Comparison of ENCODE assay signal across 1 cellular context in genomic region chr19:45346449-45346848, GRCh38.
TF ChIP-seq lines count a peak whose summit lies in the region.

No MANE protein-coding gene starts in this region.

TF ChIP-seq in HepG2, 621 proteins besides CTCF, POLR2A, EP300 and RAD21 (continues in another document):
- no peak for TF ChIP-seq DNMT1 (CRISPR knock-in tag; IDR thresholded peaks at IDR 0.05)
- TF ChIP-seq, protein P1, sequence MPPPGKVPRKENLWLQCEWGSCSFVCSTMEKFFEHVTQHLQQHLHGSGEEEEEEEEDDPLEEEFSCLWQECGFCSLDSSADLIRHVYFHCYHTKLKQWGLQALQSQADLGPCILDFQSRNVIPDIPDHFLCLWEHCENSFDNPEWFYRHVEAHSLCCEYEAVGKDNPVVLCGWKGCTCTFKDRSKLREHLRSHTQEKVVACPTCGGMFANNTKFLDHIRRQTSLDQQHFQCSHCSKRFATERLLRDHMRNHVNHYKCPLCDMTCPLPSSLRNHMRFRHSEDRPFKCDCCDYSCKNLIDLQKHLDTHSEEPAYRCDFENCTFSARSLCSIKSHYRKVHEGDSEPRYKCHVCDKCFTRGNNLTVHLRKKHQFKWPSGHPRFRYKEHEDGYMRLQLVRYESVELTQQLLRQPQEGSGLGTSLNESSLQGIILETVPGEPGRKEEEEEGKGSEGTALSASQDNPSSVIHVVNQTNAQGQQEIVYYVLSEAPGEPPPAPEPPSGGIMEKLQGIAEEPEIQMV (CRISPR knock-in tag; IDR thresholded peaks at IDR 0.05; ENCODE audit: low read depth) = no peak
- no peak for TF ChIP-seq ZNF816 (CRISPR knock-in tag; IDR thresholded peaks at IDR 0.05; ENCODE audit: borderline replicate concordance)
- TF ChIP-seq ATRX (CRISPR knock-in tag; IDR thresholded peaks at IDR 0.05; ENCODE audit: borderline replicate concordance) = no peak
- TF ChIP-seq FOXC1 (CRISPR knock-in tag; IDR thresholded peaks at IDR 0.05; ENCODE audit: borderline replicate concordance) = peak; percentile 51; the same call in 1 of the 2 replicates
- no peak for TF ChIP-seq CBX1 (IDR thresholded peaks at IDR 0.05; ENCODE audit: low read depth)
- TF ChIP-seq MYC (CRISPR knock-in tag; IDR thresholded peaks at IDR 0.05; ENCODE audit: borderline replicate concordance) = peak; percentile 20; the same call in 1 of the 2 replicates
- no peak for TF ChIP-seq SMYD3 (CRISPR knock-in tag; IDR thresholded peaks at IDR 0.05)
- TF ChIP-seq, protein P2, sequence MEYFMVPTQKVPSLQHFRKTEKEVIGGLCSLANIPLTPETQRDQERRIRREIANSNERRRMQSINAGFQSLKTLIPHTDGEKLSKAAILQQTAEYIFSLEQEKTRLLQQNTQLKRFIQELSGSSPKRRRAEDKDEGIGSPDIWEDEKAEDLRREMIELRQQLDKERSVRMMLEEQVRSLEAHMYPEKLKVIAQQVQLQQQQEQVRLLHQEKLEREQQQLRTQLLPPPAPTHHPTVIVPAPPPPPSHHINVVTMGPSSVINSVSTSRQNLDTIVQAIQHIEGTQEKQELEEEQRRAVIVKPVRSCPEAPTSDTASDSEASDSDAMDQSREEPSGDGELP (IDR thresholded peaks at IDR 0.05; ENCODE audit: borderline replicate concordance, low read depth) = peak; percentile 69; the same call in 1 of the 2 replicates
- TF ChIP-seq FOXO1 (CRISPR knock-in tag; IDR thresholded peaks at IDR 0.05) = no peak
- no peak for TF ChIP-seq ZNF878 (CRISPR knock-in tag; IDR thresholded peaks at IDR 0.05)
- peak; percentile 61; the same call in 1 of the 2 replicates for TF ChIP-seq AKAP8 (CRISPR knock-in tag; IDR thresholded peaks at IDR 0.05)
- no peak for TF ChIP-seq PHF20 (CRISPR knock-in tag; IDR thresholded peaks at IDR 0.05)
- peak; percentile 40; the same call in 1 of the 2 replicates for TF ChIP-seq GABPB1 (CRISPR knock-in tag; IDR thresholded peaks at IDR 0.05)
- peak; percentile 30; the same call in 1 of the 2 replicates for TF ChIP-seq ZNF768 (CRISPR knock-in tag; IDR thresholded peaks at IDR 0.05)
- peak; percentile 36; the same call in 1 of the 2 replicates for TF ChIP-seq ZFX (CRISPR knock-in tag; IDR thresholded peaks at IDR 0.05; ENCODE audit: low read depth)
- TF ChIP-seq SP2 (CRISPR knock-in tag; IDR thresholded peaks at IDR 0.05) = no peak
- TF ChIP-seq, protein P3, sequence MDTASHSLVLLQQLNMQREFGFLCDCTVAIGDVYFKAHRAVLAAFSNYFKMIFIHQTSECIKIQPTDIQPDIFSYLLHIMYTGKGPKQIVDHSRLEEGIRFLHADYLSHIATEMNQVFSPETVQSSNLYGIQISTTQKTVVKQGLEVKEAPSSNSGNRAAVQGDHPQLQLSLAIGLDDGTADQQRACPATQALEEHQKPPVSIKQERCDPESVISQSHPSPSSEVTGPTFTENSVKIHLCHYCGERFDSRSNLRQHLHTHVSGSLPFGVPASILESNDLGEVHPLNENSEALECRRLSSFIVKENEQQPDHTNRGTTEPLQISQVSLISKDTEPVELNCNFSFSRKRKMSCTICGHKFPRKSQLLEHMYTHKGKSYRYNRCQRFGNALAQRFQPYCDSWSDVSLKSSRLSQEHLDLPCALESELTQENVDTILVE (CRISPR knock-in tag; IDR thresholded peaks at IDR 0.05) = no peak
- TF ChIP-seq, protein P4, sequence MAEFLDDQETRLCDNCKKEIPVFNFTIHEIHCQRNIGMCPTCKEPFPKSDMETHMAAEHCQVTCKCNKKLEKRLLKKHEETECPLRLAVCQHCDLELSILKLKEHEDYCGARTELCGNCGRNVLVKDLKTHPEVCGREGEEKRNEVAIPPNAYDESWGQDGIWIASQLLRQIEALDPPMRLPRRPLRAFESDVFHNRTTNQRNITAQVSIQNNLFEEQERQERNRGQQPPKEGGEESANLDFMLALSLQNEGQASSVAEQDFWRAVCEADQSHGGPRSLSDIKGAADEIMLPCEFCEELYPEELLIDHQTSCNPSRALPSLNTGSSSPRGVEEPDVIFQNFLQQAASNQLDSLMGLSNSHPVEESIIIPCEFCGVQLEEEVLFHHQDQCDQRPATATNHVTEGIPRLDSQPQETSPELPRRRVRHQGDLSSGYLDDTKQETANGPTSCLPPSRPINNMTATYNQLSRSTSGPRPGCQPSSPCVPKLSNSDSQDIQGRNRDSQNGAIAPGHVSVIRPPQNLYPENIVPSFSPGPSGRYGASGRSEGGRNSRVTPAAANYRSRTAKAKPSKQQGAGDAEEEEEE (CRISPR knock-in tag; IDR thresholded peaks at IDR 0.05; ENCODE audit: borderline replicate concordance) = no peak
- TF ChIP-seq GLI4 (CRISPR knock-in tag; IDR thresholded peaks at IDR 0.05; ENCODE audit: borderline replicate concordance) = no peak
- TF ChIP-seq, protein P5, sequence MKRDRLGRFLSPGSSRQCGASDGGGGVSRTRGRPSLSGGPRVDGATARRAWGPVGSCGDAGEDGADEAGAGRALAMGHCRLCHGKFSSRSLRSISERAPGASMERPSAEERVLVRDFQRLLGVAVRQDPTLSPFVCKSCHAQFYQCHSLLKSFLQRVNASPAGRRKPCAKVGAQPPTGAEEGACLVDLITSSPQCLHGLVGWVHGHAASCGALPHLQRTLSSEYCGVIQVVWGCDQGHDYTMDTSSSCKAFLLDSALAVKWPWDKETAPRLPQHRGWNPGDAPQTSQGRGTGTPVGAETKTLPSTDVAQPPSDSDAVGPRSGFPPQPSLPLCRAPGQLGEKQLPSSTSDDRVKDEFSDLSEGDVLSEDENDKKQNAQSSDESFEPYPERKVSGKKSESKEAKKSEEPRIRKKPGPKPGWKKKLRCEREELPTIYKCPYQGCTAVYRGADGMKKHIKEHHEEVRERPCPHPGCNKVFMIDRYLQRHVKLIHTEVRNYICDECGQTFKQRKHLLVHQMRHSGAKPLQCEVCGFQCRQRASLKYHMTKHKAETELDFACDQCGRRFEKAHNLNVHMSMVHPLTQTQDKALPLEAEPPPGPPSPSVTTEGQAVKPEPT (CRISPR knock-in tag; IDR thresholded peaks at IDR 0.05; ENCODE audit: low read depth) = no peak
- no peak for TF ChIP-seq ZNF766 (CRISPR knock-in tag; IDR thresholded peaks at IDR 0.05; ENCODE audit: borderline replicate concordance)
- TF ChIP-seq ZNF34 (CRISPR knock-in tag; IDR thresholded peaks at IDR 0.05; ENCODE audit: borderline replicate concordance) = no peak
- TF ChIP-seq TEAD2 (CRISPR knock-in tag; IDR thresholded peaks at IDR 0.05) = no peak
- no peak for TF ChIP-seq ZBTB20 (CRISPR knock-in tag; IDR thresholded peaks at IDR 0.05; ENCODE audit: borderline replicate concordance, low read depth)
- TF ChIP-seq PAXIP1 (CRISPR knock-in tag; conservative IDR thresholded peaks at IDR 0.05) = no peak
- TF ChIP-seq, protein P6, sequence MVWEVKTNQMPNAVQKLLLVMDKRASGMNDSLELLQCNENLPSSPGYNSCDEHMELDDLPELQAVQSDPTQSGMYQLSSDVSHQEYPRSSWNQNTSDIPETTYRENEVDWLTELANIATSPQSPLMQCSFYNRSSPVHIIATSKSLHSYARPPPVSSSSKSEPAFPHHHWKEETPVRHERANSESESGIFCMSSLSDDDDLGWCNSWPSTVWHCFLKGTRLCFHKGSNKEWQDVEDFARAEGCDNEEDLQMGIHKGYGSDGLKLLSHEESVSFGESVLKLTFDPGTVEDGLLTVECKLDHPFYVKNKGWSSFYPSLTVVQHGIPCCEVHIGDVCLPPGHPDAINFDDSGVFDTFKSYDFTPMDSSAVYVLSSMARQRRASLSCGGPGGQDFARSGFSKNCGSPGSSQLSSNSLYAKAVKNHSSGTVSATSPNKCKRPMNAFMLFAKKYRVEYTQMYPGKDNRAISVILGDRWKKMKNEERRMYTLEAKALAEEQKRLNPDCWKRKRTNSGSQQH (CRISPR knock-in tag; IDR thresholded peaks at IDR 0.05; ENCODE audit: low read depth) = no peak
- TF ChIP-seq GFI1 (CRISPR knock-in tag; IDR thresholded peaks at IDR 0.05; ENCODE audit: borderline replicate concordance) = no peak
- TF ChIP-seq ZFY (CRISPR knock-in tag; IDR thresholded peaks at IDR 0.05) = 0 out of 2 replicates have a peak, but pooled peaks have one; percentile 25
- no peak for TF ChIP-seq ZSCAN21 (CRISPR knock-in tag; IDR thresholded peaks at IDR 0.05; ENCODE audit: borderline replicate concordance)
- TF ChIP-seq CHCHD3 (CRISPR knock-in tag; IDR thresholded peaks at IDR 0.05) = no peak
- TF ChIP-seq, protein P7, sequence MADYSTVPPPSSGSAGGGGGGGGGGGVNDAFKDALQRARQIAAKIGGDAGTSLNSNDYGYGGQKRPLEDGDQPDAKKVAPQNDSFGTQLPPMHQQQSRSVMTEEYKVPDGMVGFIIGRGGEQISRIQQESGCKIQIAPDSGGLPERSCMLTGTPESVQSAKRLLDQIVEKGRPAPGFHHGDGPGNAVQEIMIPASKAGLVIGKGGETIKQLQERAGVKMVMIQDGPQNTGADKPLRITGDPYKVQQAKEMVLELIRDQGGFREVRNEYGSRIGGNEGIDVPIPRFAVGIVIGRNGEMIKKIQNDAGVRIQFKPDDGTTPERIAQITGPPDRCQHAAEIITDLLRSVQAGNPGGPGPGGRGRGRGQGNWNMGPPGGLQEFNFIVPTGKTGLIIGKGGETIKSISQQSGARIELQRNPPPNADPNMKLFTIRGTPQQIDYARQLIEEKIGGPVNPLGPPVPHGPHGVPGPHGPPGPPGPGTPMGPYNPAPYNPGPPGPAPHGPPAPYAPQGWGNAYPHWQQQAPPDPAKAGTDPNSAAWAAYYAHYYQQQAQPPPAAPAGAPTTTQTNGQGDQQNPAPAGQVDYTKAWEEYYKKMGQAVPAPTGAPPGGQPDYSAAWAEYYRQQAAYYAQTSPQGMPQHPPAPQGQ (CRISPR knock-in tag; IDR thresholded peaks at IDR 0.05; ENCODE audit: borderline replicate concordance) = no peak
- TF ChIP-seq FOXP1 (IDR thresholded peaks at IDR 0.05) = no peak
- no peak for TF ChIP-seq FOXP1 (CRISPR knock-in tag; IDR thresholded peaks at IDR 0.05)
- TF ChIP-seq MTF2 (CRISPR knock-in tag; IDR thresholded peaks at IDR 0.05; ENCODE audit: borderline replicate concordance) = peak; percentile 93; the same call in 1 of the 2 replicates
- TF ChIP-seq FOXM1 (CRISPR knock-in tag; IDR thresholded peaks at IDR 0.05) = no peak
- TF ChIP-seq, protein P8, sequence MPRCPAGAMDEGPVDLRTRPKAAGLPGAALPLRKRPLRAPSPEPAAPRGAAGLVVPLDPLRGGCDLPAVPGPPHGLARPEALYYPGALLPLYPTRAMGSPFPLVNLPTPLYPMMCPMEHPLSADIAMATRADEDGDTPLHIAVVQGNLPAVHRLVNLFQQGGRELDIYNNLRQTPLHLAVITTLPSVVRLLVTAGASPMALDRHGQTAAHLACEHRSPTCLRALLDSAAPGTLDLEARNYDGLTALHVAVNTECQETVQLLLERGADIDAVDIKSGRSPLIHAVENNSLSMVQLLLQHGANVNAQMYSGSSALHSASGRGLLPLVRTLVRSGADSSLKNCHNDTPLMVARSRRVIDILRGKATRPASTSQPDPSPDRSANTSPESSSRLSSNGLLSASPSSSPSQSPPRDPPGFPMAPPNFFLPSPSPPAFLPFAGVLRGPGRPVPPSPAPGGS (CRISPR knock-in tag; IDR thresholded peaks at IDR 0.05) = no peak
- 0 out of 2 replicates have a peak, but pooled peaks have one; percentile 15 for TF ChIP-seq AHR (CRISPR knock-in tag; IDR thresholded peaks at IDR 0.05)
- no peak for TF ChIP-seq NFE2L2 (IDR thresholded peaks at IDR 0.05; ENCODE audit: low read length)
- TF ChIP-seq ZUFSP (CRISPR knock-in tag; IDR thresholded peaks at IDR 0.05; ENCODE audit: borderline replicate concordance) = no peak
- TF ChIP-seq CBX2 (IDR thresholded peaks at IDR 0.05; ENCODE audit: low read depth, low read length) = no peak
- no peak for TF ChIP-seq CBX2 (CRISPR knock-in tag; IDR thresholded peaks at IDR 0.05; ENCODE audit: low read depth)
- no peak for TF ChIP-seq TMF1 (CRISPR knock-in tag; IDR thresholded peaks at IDR 0.05; ENCODE audit: low read depth)
- no peak for TF ChIP-seq ZNF367 (CRISPR knock-in tag; IDR thresholded peaks at IDR 0.05; ENCODE audit: borderline replicate concordance)
- TF ChIP-seq FOXA3 (CRISPR knock-in tag; IDR thresholded peaks at IDR 0.05) = no peak
